ENCODE assay signal across 18 cellular contexts in the genomic region with DNA sequence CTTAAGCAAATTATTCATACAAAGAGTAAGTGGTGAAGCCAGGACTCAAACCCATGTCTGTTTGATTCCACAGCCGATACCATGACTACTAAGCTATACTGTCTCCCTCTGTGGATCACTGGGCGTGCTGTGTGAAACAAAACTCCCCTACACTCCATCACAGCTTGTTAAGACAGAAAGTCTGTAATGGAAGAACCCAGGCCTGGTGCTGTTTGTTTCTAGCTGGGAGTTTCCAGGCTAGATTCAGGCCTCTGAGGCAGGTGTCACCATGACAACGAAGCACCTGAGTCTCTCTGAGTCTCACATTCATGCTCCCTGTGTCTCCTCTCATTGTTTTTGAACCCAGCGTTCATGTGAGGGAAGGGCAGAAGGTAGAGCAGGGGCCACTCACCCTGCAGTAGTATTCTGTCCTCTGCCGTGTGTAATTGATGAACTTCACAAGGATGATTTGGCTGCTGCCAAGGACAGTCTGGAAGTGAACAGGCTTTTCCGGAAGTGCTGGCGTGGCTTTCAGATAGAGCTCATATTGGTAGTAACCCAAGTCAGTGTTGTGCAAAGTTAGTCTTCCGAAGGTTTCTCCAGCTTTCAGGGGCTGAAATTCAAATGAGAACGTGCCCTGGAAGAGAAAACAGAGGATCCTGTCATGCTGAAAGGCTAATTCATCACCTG. TPM values are rescaled to one million over a fixed set of nuclear protein-coding genes. Genes with fewer than 3 reads are reported as not detected.
A peak's percentile ranks its signal among the peaks of the same experiment; 100 is the strongest.
DNase-seq lines count a peak whose midpoint lies in the region; ATAC-seq and TF ChIP-seq lines count a peak whose summit lies in the region.
"Had no signal": no experiment of that assay in that cellular context is flagged by ENCODE, and none has a peak within 500 bp of the region (broad histone marks: within the 10 kb centered on the region; RNA-seq: fewer than 3 reads in every experiment).

No MANE protein-coding gene starts in this region.

- intact Hi-C loops in adrenal gland (cut with DNase I) (no loop called here), thyroid gland (cut with DNase I) (no loop called here)

- 46 to 63% (median 54%) methylated on average over 9 of the region's 9 CpGs for WGBS in adrenal gland, 4 donors
- WGBS in thyroid gland, 2 donors, result 65 to 79% methylated on average over 9 of the region's 9 CpGs

- TF ChIP-seq CTCF in adrenal gland (IDR thresholded peaks at IDR 0.05) (no peak), thyroid gland (IDR thresholded peaks at IDR 0.05) (no peak)

- no peak overlapping the region for H3K4me3 ChIP-seq in adrenal gland
- no peak overlapping the region for H3K4me3 ChIP-seq in thyroid gland (replicated peaks in 1 of 3)

- no peak for TF ChIP-seq POLR2A in adrenal gland (IDR thresholded peaks at IDR 0.05)
- TF ChIP-seq POLR2A in thyroid gland (IDR thresholded peaks at IDR 0.05), result no peak

- H3K4me1 ChIP-seq in adrenal gland (replicated peaks in 1 of 2) (no peaks in the 10 kb centered on the region), thyroid gland (no peaks in the 10 kb centered on the region)

- H3K36me3 ChIP-seq in adrenal gland (replicated peaks in 1 of 2) (no peaks in the 10 kb centered on the region), thyroid gland (no peaks in the 10 kb centered on the region)
- H3K36me3 ChIP-seq: neutrophil had no signal

- peak; percentile 66 for ATAC-seq in GM19025 (IDR thresholded peaks at IDR 0.05; ENCODE audit: low read depth, unreplicated experiment)
- peak; percentile 40 for ATAC-seq in HG03432 (IDR thresholded peaks at IDR 0.05; ENCODE audit: unreplicated experiment)

- H3K27ac ChIP-seq in adrenal gland (no peak overlapping the region), thyroid gland (no peak overlapping the region)
- H3K27ac ChIP-seq: 22Rv1, neutrophil had no signal

- peaks cover 10% of the 10 kb centered on the region for H3K27me3 ChIP-seq in adrenal gland
- H3K27me3 ChIP-seq in thyroid gland, result no peaks in the 10 kb centered on the region

- DNase-seq in DMS53 (lab: John Stamatoyannopoulos, UW) (peak; percentile 64), DMS53 treated with DMSO at 0.1 percent for 48 hours (lab: John Stamatoyannopoulos, UW; ENCODE audit: unreplicated experiment) (no peak), adrenal gland (peak in 4 of 7 donors; percentile 33 to 65 (median 47)), DMS79 (lab: John Stamatoyannopoulos, UW) (no peak), thyroid gland (no peak), D341Med (ENCODE audit: low spot score) (no peak)
- DNase-seq: activated CD4-positive, CD25-positive, alpha-beta regulatory T cell treated with anti-CD3 and anti-CD28 coated beads, Interleukin-2, amount 50 U/mL, for 72 hours; activated T-cell treated with anti-CD3 and anti-CD28 coated beads, Interleukin-2, amount 50 U/mL, for 1 hour; CD8-positive, alpha-beta memory T cell; IMR-90; mesenchymal stem cell; NCI-H2029; OCI-M1; small intestine had no signal

- no peaks in the 10 kb centered on the region for H3K9me3 ChIP-seq in adrenal gland (replicated peaks in 1 of 3)
- no peaks in the 10 kb centered on the region for H3K9me3 ChIP-seq in thyroid gland
- H3K9me3 ChIP-seq: neutrophil had no signal

RNA-seq across cellular contexts. Expression of gene VAC14, which starts 8.6 kb away (rescaled TPM):
- total RNA-seq in adrenal gland (10 to 100 TPM; 31.0 to 74.8 (median 50.1) TPM), thyroid gland (10 to 100 TPM; 43.4 to 69.4 (median 63.1) TPM)
- polyA plus RNA-seq in adrenal gland, result 10 to 100 TPM; 24.6 to 74.3 (median 66.2) TPM

Comparison
In these comparisons a context has a peak if more than half of its experiments do, and no peak if none do; other contexts are left out.
1. DNase-seq: peak in DMS53 (single experiment) and adrenal gland (4 of 7); none in DMS53 treated with DMSO at 0.1 percent for 48 hours (single experiment), DMS79 (single experiment), thyroid gland (0 of 2) and D341Med (single experiment).